2 cellular contexts compared by ENCODE assay signal in genomic region chr11:114563077-114563476, GRCh38.
TF ChIP-seq lines count a peak whose summit lies in the region.

No MANE protein-coding gene starts in this region.

TF ChIP-seq in HEK293, 187 proteins besides CTCF, POLR2A, EP300 and RAD21 (continues in another document):
- TF ChIP-seq SP7 (tag by site-specific recombination; IDR thresholded peaks at IDR 0.05): peak; percentile 63
- peak; percentile 70 for TF ChIP-seq HIC1 (tag by site-specific recombination; IDR thresholded peaks at IDR 0.05)
- 0 out of 2 replicates have a peak, but pooled peaks have one; percentile 35 for TF ChIP-seq ZNF324 (tag by site-specific recombination; IDR thresholded peaks at IDR 0.05)
- TF ChIP-seq ZNF398 (tag by site-specific recombination; IDR thresholded peaks at IDR 0.05): peak; percentile 47
- TF ChIP-seq SP3 (tag by site-specific recombination; IDR thresholded peaks at IDR 0.05): 0 out of 2 replicates have a peak, but pooled peaks have one; percentile 11
- TF ChIP-seq BCL6B (tag by site-specific recombination; IDR thresholded peaks at IDR 0.05): peak; percentile 48; the same call in 1 of the 2 replicates
- TF ChIP-seq ZEB2 (tag by site-specific recombination; IDR thresholded peaks at IDR 0.05): peak; percentile 73; the same call in 1 of the 2 replicates
- peak; percentile 40; the same call in 1 of the 2 replicates for TF ChIP-seq PRDM1 (tag by site-specific recombination; IDR thresholded peaks at IDR 0.05)
- TF ChIP-seq PRDM6 (tag by site-specific recombination; IDR thresholded peaks at IDR 0.05): peak; percentile 74
- TF ChIP-seq OSR2 (tag by site-specific recombination; IDR thresholded peaks at IDR 0.05): peak; percentile 54; the same call in 1 of the 2 replicates
- TF ChIP-seq PATZ1 (tag by site-specific recombination; IDR thresholded peaks at IDR 0.05): 0 out of 2 replicates have a peak, but pooled peaks have one; percentile 12
- no peak for TF ChIP-seq ZNF585B (tag by site-specific recombination; IDR thresholded peaks at IDR 0.05)

TF ChIP-seq in HepG2, 621 proteins besides CTCF, POLR2A, EP300 and RAD21:
- TF ChIP-seq KLF11 (CRISPR knock-in tag; IDR thresholded peaks at IDR 0.05) (no peak), PRPF4 (IDR thresholded peaks at IDR 0.05; ENCODE audit: low read depth, low read length, poor library complexity, severe bottlenecking) (no peak), GMEB2 (CRISPR knock-in tag; IDR thresholded peaks at IDR 0.05; ENCODE audit: low read depth) (no peak), HOXD1 (CRISPR knock-in tag; IDR thresholded peaks at IDR 0.05) (no peak), MLXIP (CRISPR knock-in tag; IDR thresholded peaks at IDR 0.05; ENCODE audit: borderline replicate concordance) (no peak), SRSF9 (IDR thresholded peaks at IDR 0.05; ENCODE audit: borderline replicate concordance, insufficient read depth, low read depth, low read length, poor library complexity, severe bottlenecking) (no peak)
